In genomic region chr20:50789968-50790650, GRCh38 we compare ENCODE assay signal across 8 cellular contexts. TPM values are rescaled to one million over a fixed set of nuclear protein-coding genes. Genes with fewer than 3 reads are reported as not detected.
DNase-seq lines count a peak whose midpoint lies in the region; ATAC-seq and TF ChIP-seq lines count a peak whose summit lies in the region.

No MANE protein-coding gene starts in this region.

- H3K4me3 ChIP-seq in GM23248 (no peak overlapping the region), RWPE2 (ENCODE audit: severe bottlenecking) (no peak overlapping the region), esophagus squamous epithelium (peak overlapping the region in 1 of 4 donors; percentile 25), sigmoid colon (no peak overlapping the region)

- H3K36me3 ChIP-seq in GM23248 (ENCODE audit: low read depth): no peaks in the 10 kb centered on the region
- no peaks in the 10 kb centered on the region for H3K36me3 ChIP-seq in RWPE2 (ENCODE audit: low read depth)
- H3K36me3 ChIP-seq in esophagus squamous epithelium: no peaks in the 10 kb centered on the region
- H3K36me3 ChIP-seq in sigmoid colon: no peaks in the 10 kb centered on the region

- H3K9me2 ChIP-seq in GM23248 (ENCODE audit: insufficient read depth): no peaks in the 10 kb centered on the region

- 64 to 70% methylated on average over 11 of the region's 11 CpGs for WGBS in GM23248 (ENCODE audit: low coverage in 1 of 2, low lambda C conversion rate in 2 of 2, missing lambda C conversion rate in 2 of 2), 2 experiments
- 67 to 75% methylated on average over 6 to 10 of the region's 11 CpGs for WGBS in esophagus squamous epithelium, 2 donors
- 41 to 73% methylated on average over 11 of the region's 11 CpGs for WGBS in sigmoid colon, 2 donors

- H3K4me2 ChIP-seq in GM23248 (ENCODE audit: unreplicated experiment): no peak overlapping the region

- DNase-seq in GM23248 (no peak), RWPE2 (ENCODE audit: low spot score) (peak; percentile 42), esophagus squamous epithelium (lab: John Stamatoyannopoulos, UW) (no peak), sigmoid colon (peak; percentile 56), NCI-H1417 treated with DMSO at 0.1 percent for 48 hours (lab: John Stamatoyannopoulos, UW) (no peak), NCI-H82 (lab: John Stamatoyannopoulos, UW) (no peak), H4 (ENCODE audit: low spot score) (no peak)

- intact Hi-C loops in esophagus squamous epithelium (cut with DNase I) (no loop called here), sigmoid colon (cut with DNase I) (loop anchor here (10.0 kb wide), 1 partner anchor 515 kb away; no protein-coding TSS in a partner anchor)

- H3K27me3 ChIP-seq in GM23248 (replicated peaks; ENCODE audit: insufficient read depth): no peaks in the 10 kb centered on the region
- no peaks in the 10 kb centered on the region for H3K27me3 ChIP-seq in RWPE2 (ENCODE audit: insufficient read depth, poor library complexity, severe bottlenecking)
- H3K27me3 ChIP-seq in esophagus squamous epithelium: no peaks in the 10 kb centered on the region
- no peaks in the 10 kb centered on the region for H3K27me3 ChIP-seq in sigmoid colon

- H3K27ac ChIP-seq in GM23248 (peak overlapping the region; percentile 77), RWPE2 (ENCODE audit: poor library complexity, severe bottlenecking) (peak overlapping the region; percentile 70), esophagus squamous epithelium (peak overlapping the region; percentile 78 to 87 (median 85)), sigmoid colon (peak overlapping the region; percentile 78 to 85 (median 82))

- H3K79me2 ChIP-seq in GM23248 (ENCODE audit: insufficient read depth): no peaks in the 10 kb centered on the region

- ATAC-seq in RWPE2 (ENCODE audit: low read depth) (no peak), HG02642 (IDR thresholded peaks at IDR 0.05; ENCODE audit: poor library complexity, unreplicated experiment) (no peak)

- H3K9me3 ChIP-seq in GM23248 (ENCODE audit: low read depth) (no peaks in the 10 kb centered on the region), RWPE2 (ENCODE audit: severe bottlenecking) (no peaks in the 10 kb centered on the region), esophagus squamous epithelium (no peaks in the 10 kb centered on the region), sigmoid colon (no peaks in the 10 kb centered on the region)

- H3K4me1 ChIP-seq in GM23248 (ENCODE audit: insufficient read depth): peaks cover 19% of the 10 kb centered on the region
- peaks cover 14% of the 10 kb centered on the region for H3K4me1 ChIP-seq in RWPE2 (ENCODE audit: insufficient read depth, poor library complexity, severe bottlenecking)
- peaks cover 18 to 55% (median 19%) of the 10 kb centered on the region in 3 donors for H3K4me1 ChIP-seq in esophagus squamous epithelium
- peaks cover 0 to 53% (median 42%) of the 10 kb centered on the region in 4 donors for H3K4me1 ChIP-seq in sigmoid colon

- peak overlapping the region; percentile 95 for H3K9ac ChIP-seq in GM23248

- TF ChIP-seq CTCF in RWPE2 (IDR thresholded peaks at IDR 0.05; ENCODE audit: poor library complexity, severe bottlenecking) (no peak), esophagus squamous epithelium (IDR thresholded peaks at IDR 0.05) (no peak), sigmoid colon (IDR thresholded peaks at IDR 0.05) (no peak)

- H4K20me1 ChIP-seq in GM23248 (ENCODE audit: insufficient read depth): no peaks in the 10 kb centered on the region

- TF ChIP-seq POLR2A in esophagus squamous epithelium (IDR thresholded peaks at IDR 0.05) (no peak), sigmoid colon (IDR thresholded peaks at IDR 0.05) (no peak)

- H2AFZ ChIP-seq in GM23248: peak overlapping the region; percentile 97

- peak in 2 of 4 donors; percentile 83 to 86 for TF ChIP-seq EP300 in sigmoid colon (IDR thresholded peaks at IDR 0.05)

- H3F3A ChIP-seq in GM23248 (ENCODE audit: insufficient read depth): 0 out of 2 replicates have a peak, but pooled peaks cover 9% of the 10 kb centered on the region

- in situ Hi-C loops in GM23248 (cut with MboI): loop anchor here (10.0 kb wide), 1 partner anchor 145 kb away; the partner anchor contains the start of gene ADNP

RNA-seq across cellular contexts. Expression of gene BCAS4, which starts 4.8 kb away (rescaled TPM):
- 12.6 and 17.7 TPM in 2 replicates for total RNA-seq in GM23248 (2014; rRNA removed; shearing (Covaris generic))
- polyA plus RNA-seq in GM23248 (2016; fragmentation: Nextera tagmentation; extraction: Ambion mirVana) (16.8 and 18.4 TPM in 2 replicates), sigmoid colon (10 to 100 TPM in 1 of 3 donors, under 1 TPM in 2; 0.46 to 10.1 (median 0.60) TPM)
- total RNA-seq in esophagus squamous epithelium (1 to 10 TPM in 1 of 4 donors, under 1 TPM in 3; 0.18 to 2.3 (median 0.54) TPM), sigmoid colon (1 to 10 TPM; 2.1 to 5.3 (median 4.4) TPM)
- total RNA-seq in H4 (2014; rRNA removed; shearing (Covaris generic)): 7.5 and 11.1 TPM in 2 replicates

RNA-seq across cellular contexts. Expression of gene PARD6B, which starts 58.7 kb away (rescaled TPM):
- not detected in 2 replicates for total RNA-seq in GM23248 (2014; rRNA removed; shearing (Covaris generic))
- 0.16 and 0.34 TPM in 2 replicates for polyA plus RNA-seq in GM23248 (2016; fragmentation: Nextera tagmentation; extraction: Ambion mirVana)
- 1 to 10 TPM; 4.7 to 6.5 (median 5.3) TPM for total RNA-seq in esophagus squamous epithelium
- 1 to 10 TPM in 2 of 4 donors, under 1 TPM in 2; 0.83 to 1.8 (median 1.2) TPM for total RNA-seq in sigmoid colon
- polyA plus RNA-seq in sigmoid colon: 1 to 10 TPM; 2.4 to 5.1 (median 3.0) TPM
- 1.6 and 3.3 TPM in 2 replicates for total RNA-seq in H4 (2014; rRNA removed; shearing (Covaris generic))

Comparison
In these comparisons a context has a peak if more than half of its experiments do, and no peak if none do; other contexts are left out.
1. DNase-seq: peak in RWPE2 (single experiment) and sigmoid colon (single experiment); none in GM23248 (single experiment), esophagus squamous epithelium (single experiment), NCI-H1417 treated with DMSO at 0.1 percent for 48 hours (single experiment), NCI-H82 (single experiment) and H4 (single experiment).
2. Peak in every context shown above with its lines, with median percentiles within 50 percentile points of each other: H3K27ac ChIP-seq.